Comparison of ENCODE assay signal across 26 cellular contexts in genomic region chr5:148569948-148570347, GRCh38.
DNase-seq lines count a peak whose midpoint lies in the region; ATAC-seq and TF ChIP-seq lines count a peak whose summit lies in the region.
"Had no signal": no experiment of that assay in that cellular context is flagged by ENCODE, and none has a peak within 500 bp of the region (broad histone marks: within the 10 kb centered on the region; RNA-seq: fewer than 3 reads in every experiment).

No MANE protein-coding gene starts in this region.

- ATAC-seq in mucosa of descending colon: peak; percentile 62
- ATAC-seq in GM19351 (IDR thresholded peaks at IDR 0.05; ENCODE audit: unreplicated experiment): no peak
- no peak for ATAC-seq in GM19467 (IDR thresholded peaks at IDR 0.05; ENCODE audit: unreplicated experiment)
- no peak for ATAC-seq in HG02623 (IDR thresholded peaks at IDR 0.05; ENCODE audit: unreplicated experiment)
- ATAC-seq: activated naive CD8-positive, alpha-beta T cell treated with anti-CD3 and anti-CD28 coated beads, Interleukin-2, amount 50 U/mL, for 24 hours; stimulated activated naive B cell treated with anti-CD40 and anti-IgM and Interleukin-4, amounts not matched to agents 10 μg/mL and 1 μg/mL and 100 μg/mL, for 72 hours; WTC11 had no signal

- no peaks in the 10 kb centered on the region for H3K36me3 ChIP-seq in mucosa of descending colon (ENCODE audit: low read depth)
- H3K36me3 ChIP-seq: BLaER1 treated with 17β-estradiol and CSF1 and Interleukin-3, amounts not matched to agents 10 nM and 100 nM; neural progenitor cell; suprapubic skin had no signal

- H3K9me3 ChIP-seq in mucosa of descending colon: no peaks in the 10 kb centered on the region
- H3K9me3 ChIP-seq: BLaER1 treated with 17β-estradiol and CSF1 and Interleukin-3, amounts not matched to agents 10 nM and 100 nM; suprapubic skin had no signal

- H3K4me1 ChIP-seq in mucosa of descending colon (ENCODE audit: low read depth): no peaks in the 10 kb centered on the region
- H3K4me1 ChIP-seq: BLaER1 treated with 17β-estradiol and CSF1 and Interleukin-3, amounts not matched to agents 10 nM and 100 nM; neural progenitor cell; suprapubic skin had no signal

- no peak overlapping the region for H3K4me3 ChIP-seq in mucosa of descending colon
- H3K4me3 ChIP-seq: BLaER1 treated with 17β-estradiol and CSF1 and Interleukin-3, amounts not matched to agents 10 nM and 100 nM; neural progenitor cell; suprapubic skin had no signal

- no peak for TF ChIP-seq CTCF in mucosa of descending colon (IDR thresholded peaks at IDR 0.05)

- intact Hi-C loops in mucosa of descending colon (cut with DNase I, micrococcal nuclease): no loop called here

- DNase-seq in DMS53 (lab: John Stamatoyannopoulos, UW) (peak; percentile 39), LoVo (ENCODE audit: low spot score) (peak; percentile 5), astrocyte of the hippocampus (ENCODE audit: low read depth, low spot score) (peak; percentile 30), mucosa of descending colon (no peak), NCI-H510A treated with DMSO at 0.1 percent for 48 hours (lab: John Stamatoyannopoulos, UW) (no peak)
- DNase-seq: activated CD4-positive, alpha-beta T cell treated with anti-CD3 and anti-CD28 coated beads, Interleukin-2, amount 10 ng/mL, durations not matched to agents 7 days and 5 days; activated naive CD8-positive, alpha-beta T cell treated with anti-CD3 and anti-CD28 coated beads, Interleukin-2, amount 50 U/mL, for 24 hours; activated T-cell treated with anti-CD3 and anti-CD28 coated beads, Interleukin-2, amount 50 U/mL, for 24 hours; COR-L47; DND-41; KBM-7; MV-4-11; NCI-H1694 treated with DMSO at 0.1 percent for 48 hours; NCI-H2227 treated with DMSO at 0.1 percent for 48 hours; NCI-H748 treated with DMSO at 0.1 percent for 48 hours; posterior cingulate gyrus; SHP77 treated with DMSO at 0.1 percent for 48 hours; stimulated activated CD4-positive, alpha-beta T cell treated with anti-CD3 and anti-CD28 coated beads, Interleukin-15, amount 100 ng/mL, for 24 hours; stimulated activated naive B cell treated with anti-CD40 and anti-IgM and Interleukin-4, amounts not matched to agents 10 μg/mL and 1 μg/mL and 100 μg/mL, for 72 hours had no signal

Comparison
In these comparisons a context has a peak if more than half of its experiments do, and no peak if none do; other contexts are left out.
1. DNase-seq: peak in DMS53 (single experiment), LoVo (single experiment) and astrocyte of the hippocampus (single experiment); none in mucosa of descending colon (0 of 3) and NCI-H510A treated with DMSO at 0.1 percent for 48 hours (single experiment).